Comparison of ENCODE assay signal across 1 cellular context in the genomic region with DNA sequence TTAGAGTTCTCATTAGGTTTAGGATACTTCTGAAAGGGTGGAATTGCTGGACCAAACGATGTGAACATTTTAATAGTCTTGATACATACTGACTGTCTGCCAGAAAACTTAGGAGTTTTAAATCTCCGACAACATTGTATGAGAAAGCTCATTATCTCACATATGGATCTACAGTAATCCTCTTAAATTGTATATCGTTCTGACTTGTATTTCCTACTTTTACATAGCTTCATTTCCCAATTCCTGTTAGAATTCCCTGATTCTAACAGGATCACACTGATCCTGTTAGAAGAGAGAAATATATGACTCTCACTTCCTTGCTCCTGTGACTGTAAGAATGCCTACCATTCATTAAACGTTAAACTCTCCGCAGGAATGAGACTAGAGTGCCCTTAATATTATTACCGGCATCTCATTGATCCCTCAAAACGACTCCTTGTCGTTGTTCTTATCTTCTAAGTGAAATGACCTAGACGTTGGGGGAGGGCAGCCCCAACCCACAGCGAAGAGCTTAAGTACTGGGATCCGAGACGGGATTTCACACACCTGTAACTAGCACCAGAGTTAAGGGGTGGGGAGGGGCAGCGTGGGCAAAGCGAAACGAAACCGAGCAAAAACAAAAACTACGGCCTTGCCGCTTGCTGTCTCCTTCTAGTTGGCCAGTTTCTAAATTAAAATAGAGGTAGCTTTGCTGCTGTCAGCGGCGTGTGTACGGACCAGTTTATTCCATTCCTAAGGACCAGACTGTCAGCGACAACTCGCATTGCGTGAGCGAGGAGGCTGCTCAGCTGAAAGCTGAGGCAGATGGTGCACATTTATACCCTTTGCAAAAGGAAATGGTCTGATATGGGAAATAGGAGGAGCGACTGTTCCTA.
A peak's percentile ranks its signal among the peaks of the same experiment; 100 is the strongest.
TF ChIP-seq lines count a peak whose summit lies in the region.

No MANE protein-coding gene starts in this region.

TF ChIP-seq in H1, 55 proteins besides CTCF, POLR2A, EP300 and RAD21:
- no peak for TF ChIP-seq HDAC2 (IDR thresholded peaks at IDR 0.05; ENCODE audit: borderline replicate concordance in 1 of 2, low read depth in 2 of 2, low read length in 2 of 2)
- TF ChIP-seq, protein P1, sequence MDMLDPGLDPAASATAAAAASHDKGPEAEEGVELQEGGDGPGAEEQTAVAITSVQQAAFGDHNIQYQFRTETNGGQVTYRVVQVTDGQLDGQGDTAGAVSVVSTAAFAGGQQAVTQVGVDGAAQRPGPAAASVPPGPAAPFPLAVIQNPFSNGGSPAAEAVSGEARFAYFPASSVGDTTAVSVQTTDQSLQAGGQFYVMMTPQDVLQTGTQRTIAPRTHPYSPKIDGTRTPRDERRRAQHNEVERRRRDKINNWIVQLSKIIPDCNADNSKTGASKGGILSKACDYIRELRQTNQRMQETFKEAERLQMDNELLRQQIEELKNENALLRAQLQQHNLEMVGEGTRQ (IDR thresholded peaks at IDR 0.05; ENCODE audit: low read length) = no peak
- no peak for TF ChIP-seq HDAC6 (IDR thresholded peaks at IDR 0.05; ENCODE audit: low read depth, low read length)
- TF ChIP-seq KDM5A (IDR thresholded peaks at IDR 0.05; ENCODE audit: low read length) = 0 out of 2 replicates have a peak, but pooled peaks have one; percentile 13
- TF ChIP-seq SP1 (IDR thresholded peaks at IDR 0.05; ENCODE audit: low read depth, low read length) = 0 out of 2 replicates have a peak, but pooled peaks have one; percentile 8
- peak; percentile 17 for TF ChIP-seq TAF7 (optimal IDR thresholded peaks at IDR 0.05; ENCODE audit: borderline replicate concordance, low read depth, low read length)
- peak; percentile 47 for TF ChIP-seq KDM4A (IDR thresholded peaks at IDR 0.05; ENCODE audit: low read depth, low read length, severe bottlenecking)
- TF ChIP-seq RNF2 (IDR thresholded peaks at IDR 0.05; ENCODE audit: borderline replicate concordance, low read depth, low read length, missing control alignments, poor library complexity, severe bottlenecking) = no peak
- 0 out of 4 replicates have a peak, but pooled peaks of 1 of the 2 experiments have one; percentile 74 for TF ChIP-seq SIN3A (conservative IDR thresholded peaks at IDR 0.05 in 1 of 2, IDR thresholded peaks at IDR 0.05 in 1 of 2; ENCODE audit: low read depth in 1 of 2, low read length in 2 of 2)
- peak; percentile 95 for TF ChIP-seq ASH2L (IDR thresholded peaks at IDR 0.05; ENCODE audit: low read length)
- TF ChIP-seq, protein P2, sequence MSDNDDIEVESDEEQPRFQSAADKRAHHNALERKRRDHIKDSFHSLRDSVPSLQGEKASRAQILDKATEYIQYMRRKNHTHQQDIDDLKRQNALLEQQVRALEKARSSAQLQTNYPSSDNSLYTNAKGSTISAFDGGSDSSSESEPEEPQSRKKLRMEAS (IDR thresholded peaks at IDR 0.05) = no peak
- peak; percentile 83 for TF ChIP-seq SAP30 (IDR thresholded peaks at IDR 0.05; ENCODE audit: insufficient read depth, insufficient replicate concordance, low read length)
- TF ChIP-seq NANOG (IDR thresholded peaks at IDR 0.05; ENCODE audit: insufficient read depth, low read depth, low read length, poor library complexity, severe bottlenecking) = no peak
